Comparison of ENCODE assay signal across 8 cellular contexts in genomic region chrX:153925739-153926593, GRCh38.
DNase-seq lines count a peak whose midpoint lies in the region; ATAC-seq and TF ChIP-seq lines count a peak whose summit lies in the region.

TSS of gene ARHGAP4 (minus strand) at chrX:153926264. CDS start at chrX:153926202, 62 bp downstream.

- peaks cover 95% of the 10 kb centered on the region for H3K4me1 ChIP-seq in BLaER1
- peaks cover 45 to 84% of the 10 kb centered on the region in 2 experiments for H3K4me1 ChIP-seq in neutrophil (ENCODE audit: control insufficient read depth in 1 of 2, insufficient read depth in 1 of 2, low read depth in 1 of 2, low read length in 1 of 2)

- POLR2A ChIA-PET in HEK293T (lab: Yijun Ruan, JAX): interaction anchor here (0.7 to 7.1 kb wide), 8 partner anchors 9 to 975 kb away, joined by 3 to 65 read pairs (median 5); partner anchors contain the start of genes IDH3G, NAA10, RENBP and SSR4

- TF ChIP-seq POLR2A in erythroblast (IDR thresholded peaks at IDR 0.05; ENCODE audit: low read length): peak; percentile 57

- H3K4me2 ChIP-seq in BLaER1: peak within 1 kb of the TSS; percentile 99

- peaks cover 61% of the 10 kb centered on the region for H3K27me3 ChIP-seq in BLaER1
- H3K27me3 ChIP-seq in neutrophil: no peaks in the 10 kb centered on the region

- peak; percentile 24 for ATAC-seq in HG03432 (IDR thresholded peaks at IDR 0.05; ENCODE audit: unreplicated experiment)

- peak within 1 kb of the TSS; percentile 97 for H3K9ac ChIP-seq in BLaER1

- peak; percentile 49 to 59 for DNase-seq in activated CD4-positive, alpha-beta T cell treated with anti-CD3 and anti-CD28 coated beads, Interleukin-2, amount 50 U/mL, for 48 hours
- DNase-seq in erythroblast (lab: John Stamatoyannopoulos, UW) (peak; percentile 44 to 56), HEK293T (ENCODE audit: extremely low spot score) (no peak), cerebellar cortex (ENCODE audit: low spot score) (no peak), KG1 (lab: John Stamatoyannopoulos, UW) (no peak)

- H3K36me3 ChIP-seq in BLaER1: peaks cover 26% of the 10 kb centered on the region
- peaks cover 16% of the 10 kb centered on the region for H3K36me3 ChIP-seq in neutrophil

- H3K9me3 ChIP-seq in BLaER1 (no peaks in the 10 kb centered on the region), neutrophil (no peaks in the 10 kb centered on the region)

- peaks cover 98% of the 10 kb centered on the region for H4K20me1 ChIP-seq in BLaER1

- H3K4me3 ChIP-seq in BLaER1 (peak within 1 kb of the TSS; percentile 70), neutrophil (ENCODE audit: low read depth in 1 of 2, low read length in 1 of 2) (peak within 1 kb of the TSS; percentile 69 to 98)

- CTCF ChIA-PET in HEK293T (lab: Yijun Ruan, JAX): interaction anchor here (0.7 to 9.2 kb wide), 3 partner anchors 8 to 20 kb away, joined by 3 to 100 read pairs (median 6); partner anchors contain the start of gene RENBP

- TF ChIP-seq CTCF in neutrophil (IDR thresholded peaks at IDR 0.05): no peak

- peak within 1 kb of the TSS; percentile 99 for H3K27ac ChIP-seq in BLaER1
- H3K27ac ChIP-seq in neutrophil: peak within 1 kb of the TSS; percentile 100

TF ChIP-seq in HEK293T, 16 proteins besides CTCF, POLR2A, EP300 and RAD21:
- TF ChIP-seq BHLHE40 (IDR thresholded peaks at IDR 0.05; ENCODE audit: borderline replicate concordance) (no peak), SP1 (IDR thresholded peaks at IDR 0.05) (no peak), FOXA1 (IDR thresholded peaks at IDR 0.05) (no peak), HDGF (IDR thresholded peaks at IDR 0.05; ENCODE audit: borderline replicate concordance) (no peak), ZNF384 (IDR thresholded peaks at IDR 0.05) (no peak), TARDBP (IDR thresholded peaks at IDR 0.05) (no peak), ELF4 (IDR thresholded peaks at IDR 0.05) (no peak; the same call in 1 of the 2 replicates), FOXK2 (IDR thresholded peaks at IDR 0.05) (no peak), PKNOX1 (IDR thresholded peaks at IDR 0.05) (no peak), SUZ12 (IDR thresholded peaks at IDR 0.05) (no peak)
TF ChIP-seq in HEK293T: peak in this region for 0.

Comparison
In these comparisons a context has a peak if more than half of its experiments do, and no peak if none do; other contexts are left out.
1. DNase-seq: peak in activated CD4-positive, alpha-beta T cell treated with anti-CD3 and anti-CD28 coated beads, Interleukin-2, amount 50 U/mL, for 48 hours (2 of 2) and erythroblast (2 of 2); none in HEK293T (single experiment), cerebellar cortex (single experiment) and KG1 (single experiment).